Comparison of ENCODE assay signal across 11 cellular contexts in genomic region chr3:32613183-32613582, GRCh38.
"Had no signal": no experiment of that assay in that cellular context is flagged by ENCODE, and none has a peak within 500 bp of the region (broad histone marks: within the 10 kb centered on the region; RNA-seq: fewer than 3 reads in every experiment).

No MANE protein-coding gene starts in this region.

- H3K4me1 ChIP-seq: adrenal gland, parathyroid adenoma had no signal

- H3K27ac ChIP-seq: adrenal gland, parathyroid adenoma had no signal

- H3K36me3 ChIP-seq: adrenal gland had no signal

- ATAC-seq: activated CD4-positive, CD25-positive, alpha-beta regulatory T cell treated with anti-CD3 and anti-CD28 coated beads, Interleukin-2, amount 50 U/mL, for 24 hours had no signal

- H3K9me3 ChIP-seq: adrenal gland had no signal

- H3K4me3 ChIP-seq: adrenal gland, lung, smooth muscle cell had no signal

- DNase-seq: activated naive CD4-positive, alpha-beta T cell treated with anti-CD3 and anti-CD28 coated beads, Interleukin-2, amount 50 U/mL, for 16 hours; activated T-cell treated with anti-CD3 and anti-CD28 coated beads, Interleukin-2, amount 50 U/mL, for 1 hour; adrenal gland; naive B cell; retina; T-helper 2 cell; trophoblast cell had no signal
